In the genomic region with DNA sequence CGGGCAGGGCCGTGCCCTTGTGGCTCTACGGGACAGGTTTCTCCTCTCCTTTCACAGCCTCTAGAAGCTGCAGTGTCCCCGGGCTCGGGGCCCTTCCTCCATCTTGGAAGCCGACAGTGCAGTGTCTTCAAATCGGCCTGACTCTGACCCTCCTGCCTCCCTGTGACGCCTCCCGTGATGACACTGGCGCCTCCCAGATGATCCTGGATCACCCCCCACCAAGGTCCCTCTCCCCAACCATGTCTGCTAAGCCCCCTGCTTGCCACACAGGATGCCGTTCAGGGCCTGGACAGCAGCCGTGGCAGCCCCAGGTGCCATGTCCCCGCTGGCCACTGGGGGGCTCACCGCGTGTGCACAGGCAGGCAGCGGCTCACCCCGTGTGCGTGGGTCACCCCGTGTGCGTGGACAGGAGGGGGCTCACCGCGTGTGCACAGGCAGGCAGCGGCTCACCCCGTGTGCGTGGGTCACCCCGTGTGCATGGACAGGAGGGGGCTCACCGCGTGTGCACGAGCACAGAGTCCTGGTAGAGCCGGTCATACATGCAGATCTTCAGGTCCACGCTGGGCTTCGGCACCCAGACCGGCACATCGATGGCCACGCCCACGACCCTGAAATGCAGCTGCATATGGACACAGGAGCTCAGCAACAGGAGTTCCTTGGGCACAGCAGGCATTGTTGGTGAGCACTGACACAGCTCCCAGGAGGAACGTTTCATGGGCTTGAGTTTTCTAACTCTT, we compare ENCODE assay signal across 1 cellular context.
TF ChIP-seq lines count a peak whose summit lies in the region.

No MANE protein-coding gene starts in this region.

TF ChIP-seq in K562, 482 proteins besides CTCF, POLR2A, EP300 and RAD21 (continued from another document and continues in another):
- TF ChIP-seq ATF4 (CRISPR knock-in tag; IDR thresholded peaks at IDR 0.05), result no peak
- no peak for TF ChIP-seq ZNF277 (CRISPR knock-in tag; IDR thresholded peaks at IDR 0.05; ENCODE audit: borderline replicate concordance)
- no peak for TF ChIP-seq ELF1 (tag; IDR thresholded peaks at IDR 0.05)
- TF ChIP-seq ESRRB (CRISPR knock-in tag; IDR thresholded peaks at IDR 0.05; ENCODE audit: borderline replicate concordance), result no peak
- no peak for TF ChIP-seq ZNF57 (CRISPR knock-in tag; IDR thresholded peaks at IDR 0.05)
- TF ChIP-seq IFI16 (CRISPR knock-in tag; IDR thresholded peaks at IDR 0.05), result no peak
- TF ChIP-seq ZNF274 (IDR thresholded peaks at IDR 0.05; ENCODE audit: borderline replicate concordance, low read depth, low read length), result no peak
- TF ChIP-seq BRCA1 (IDR thresholded peaks at IDR 0.05), result no peak
- no peak for TF ChIP-seq BRCA1 (CRISPR knock-in tag; IDR thresholded peaks at IDR 0.05)
- no peak for TF ChIP-seq HEY1 (CRISPR knock-in tag; IDR thresholded peaks at IDR 0.05; ENCODE audit: borderline replicate concordance)
- TF ChIP-seq ZNF217 (CRISPR knock-in tag; IDR thresholded peaks at IDR 0.05), result no peak
- no peak for TF ChIP-seq GTF2B (IDR thresholded peaks at IDR 0.05; ENCODE audit: extremely low read depth, insufficient read length)
- TF ChIP-seq ZNF232 (CRISPR knock-in tag; IDR thresholded peaks at IDR 0.05), result no peak
- no peak for TF ChIP-seq TCF15 (CRISPR knock-in tag; IDR thresholded peaks at IDR 0.05)
- 0 out of 2 replicates have a peak, but pooled peaks have one; percentile 44 for TF ChIP-seq MTA3 (IDR thresholded peaks at IDR 0.05; ENCODE audit: borderline replicate concordance)
- no peak for TF ChIP-seq TGIF2 (CRISPR knock-in tag; IDR thresholded peaks at IDR 0.05)
- TF ChIP-seq E2F8 (IDR thresholded peaks at IDR 0.05; ENCODE audit: low read depth, partially characterized antibody), result no peak
- no peak for TF ChIP-seq NEUROD1 (IDR thresholded peaks at IDR 0.05; ENCODE audit: borderline replicate concordance, low read depth, low read length, partially characterized antibody)
- TF ChIP-seq PML (IDR thresholded peaks at IDR 0.05; ENCODE audit: low read length), result no peak
- TF ChIP-seq ZNF347 (CRISPR knock-in tag; IDR thresholded peaks at IDR 0.05; ENCODE audit: low read depth), result no peak
- TF ChIP-seq ZNF354B (CRISPR knock-in tag; IDR thresholded peaks at IDR 0.05), result no peak
- peak; percentile 57 for TF ChIP-seq CREM (IDR thresholded peaks at IDR 0.05; ENCODE audit: low read depth)
- TF ChIP-seq HDAC2 (IDR thresholded peaks at IDR 0.05), result no peak
- no peak for TF ChIP-seq HSF4 (CRISPR knock-in tag; IDR thresholded peaks at IDR 0.05; ENCODE audit: borderline replicate concordance)
- TF ChIP-seq NFATC3 (IDR thresholded peaks at IDR 0.05), result no peak
- no peak for TF ChIP-seq TCF7L2 (IDR thresholded peaks at IDR 0.05; ENCODE audit: low read depth, low read length)
- no peak for TF ChIP-seq HOXB6 (CRISPR knock-in tag; IDR thresholded peaks at IDR 0.05; ENCODE audit: borderline replicate concordance)
- TF ChIP-seq ZNF75A (CRISPR knock-in tag; IDR thresholded peaks at IDR 0.05), result no peak
- TF ChIP-seq, protein P1, sequence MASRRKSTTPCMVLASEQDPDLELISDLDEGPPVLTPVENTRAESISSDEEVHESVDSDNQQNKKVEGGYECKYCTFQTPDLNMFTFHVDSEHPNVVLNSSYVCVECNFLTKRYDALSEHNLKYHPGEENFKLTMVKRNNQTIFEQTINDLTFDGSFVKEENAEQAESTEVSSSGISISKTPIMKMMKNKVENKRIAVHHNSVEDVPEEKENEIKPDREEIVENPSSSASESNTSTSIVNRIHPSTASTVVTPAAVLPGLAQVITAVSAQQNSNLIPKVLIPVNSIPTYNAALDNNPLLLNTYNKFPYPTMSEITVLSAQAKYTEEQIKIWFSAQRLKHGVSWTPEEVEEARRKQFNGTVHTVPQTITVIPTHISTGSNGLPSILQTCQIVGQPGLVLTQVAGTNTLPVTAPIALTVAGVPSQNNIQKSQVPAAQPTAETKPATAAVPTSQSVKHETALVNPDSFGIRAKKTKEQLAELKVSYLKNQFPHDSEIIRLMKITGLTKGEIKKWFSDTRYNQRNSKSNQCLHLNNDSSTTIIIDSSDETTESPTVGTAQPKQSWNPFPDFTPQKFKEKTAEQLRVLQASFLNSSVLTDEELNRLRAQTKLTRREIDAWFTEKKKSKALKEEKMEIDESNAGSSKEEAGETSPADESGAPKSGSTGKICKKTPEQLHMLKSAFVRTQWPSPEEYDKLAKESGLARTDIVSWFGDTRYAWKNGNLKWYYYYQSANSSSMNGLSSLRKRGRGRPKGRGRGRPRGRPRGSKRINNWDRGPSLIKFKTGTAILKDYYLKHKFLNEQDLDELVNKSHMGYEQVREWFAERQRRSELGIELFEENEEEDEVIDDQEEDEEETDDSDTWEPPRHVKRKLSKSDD (conservative IDR thresholded peaks at IDR 0.05; ENCODE audit: low read length), result no peak
- no peak for TF ChIP-seq ZFPM2 (CRISPR knock-in tag; IDR thresholded peaks at IDR 0.05)
- no peak for TF ChIP-seq E2F1 (CRISPR knock-in tag; IDR thresholded peaks at IDR 0.05)
- no peak for TF ChIP-seq TEAD4 (IDR thresholded peaks at IDR 0.05; ENCODE audit: low read length)
- 0 out of 2 replicates have a peak, but pooled peaks have one; percentile 27 for TF ChIP-seq TEAD4 (CRISPR knock-in tag; IDR thresholded peaks at IDR 0.05; ENCODE audit: borderline replicate concordance)
- no peak for TF ChIP-seq RBM17 (IDR thresholded peaks at IDR 0.05; ENCODE audit: borderline replicate concordance, low read depth, low read length)
- peak in 1 of 3 experiments; percentile 32 for TF ChIP-seq YY1 (IDR thresholded peaks at IDR 0.05; ENCODE audit: borderline replicate concordance in 1 of 3, control insufficient read depth in 1 of 3, extremely low read depth in 1 of 3, insufficient read depth in 3 of 3, insufficient read length in 1 of 3, insufficient replicate concordance in 2 of 3, low read depth in 1 of 3, low read length in 2 of 3)
- TF ChIP-seq KHSRP (IDR thresholded peaks at IDR 0.05), result no peak
- no peak for TF ChIP-seq MXI1 (IDR thresholded peaks at IDR 0.05; ENCODE audit: low read depth, low read length)
- no peak for TF ChIP-seq MAFF (IDR thresholded peaks at IDR 0.05; ENCODE audit: low read length)
- TF ChIP-seq ZZZ3 (IDR thresholded peaks at IDR 0.05), result no peak
- TF ChIP-seq XRCC3 (IDR thresholded peaks at IDR 0.05), result no peak
- TF ChIP-seq HNRNPH1 (optimal IDR thresholded peaks at IDR 0.05; ENCODE audit: low read depth, low read length), result no peak
- TF ChIP-seq, protein P2, sequence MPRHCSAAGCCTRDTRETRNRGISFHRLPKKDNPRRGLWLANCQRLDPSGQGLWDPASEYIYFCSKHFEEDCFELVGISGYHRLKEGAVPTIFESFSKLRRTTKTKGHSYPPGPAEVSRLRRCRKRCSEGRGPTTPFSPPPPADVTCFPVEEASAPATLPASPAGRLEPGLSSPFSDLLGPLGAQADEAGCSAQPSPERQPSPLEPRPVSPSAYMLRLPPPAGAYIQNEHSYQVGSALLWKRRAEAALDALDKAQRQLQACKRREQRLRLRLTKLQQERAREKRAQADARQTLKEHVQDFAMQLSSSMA (CRISPR knock-in tag; IDR thresholded peaks at IDR 0.05), result no peak
- no peak for TF ChIP-seq KLF16 (IDR thresholded peaks at IDR 0.05)
- no peak for TF ChIP-seq HMGN3 (IDR thresholded peaks at IDR 0.05; ENCODE audit: borderline replicate concordance, extremely low read depth, insufficient read length, low read depth, low read length)
- TF ChIP-seq NONO (IDR thresholded peaks at IDR 0.05; ENCODE audit: low read depth in 2 of 2, low read length in 1 of 2), result no peak
- no peak for TF ChIP-seq RBM15 (IDR thresholded peaks at IDR 0.05; ENCODE audit: insufficient read depth, low read length)
- TF ChIP-seq GTF2F1 (IDR thresholded peaks at IDR 0.05; ENCODE audit: low read depth, low read length), result no peak
- no peak for TF ChIP-seq MED1 (CRISPR knock-in tag; IDR thresholded peaks at IDR 0.05; ENCODE audit: borderline replicate concordance)
- TF ChIP-seq, protein P3, sequence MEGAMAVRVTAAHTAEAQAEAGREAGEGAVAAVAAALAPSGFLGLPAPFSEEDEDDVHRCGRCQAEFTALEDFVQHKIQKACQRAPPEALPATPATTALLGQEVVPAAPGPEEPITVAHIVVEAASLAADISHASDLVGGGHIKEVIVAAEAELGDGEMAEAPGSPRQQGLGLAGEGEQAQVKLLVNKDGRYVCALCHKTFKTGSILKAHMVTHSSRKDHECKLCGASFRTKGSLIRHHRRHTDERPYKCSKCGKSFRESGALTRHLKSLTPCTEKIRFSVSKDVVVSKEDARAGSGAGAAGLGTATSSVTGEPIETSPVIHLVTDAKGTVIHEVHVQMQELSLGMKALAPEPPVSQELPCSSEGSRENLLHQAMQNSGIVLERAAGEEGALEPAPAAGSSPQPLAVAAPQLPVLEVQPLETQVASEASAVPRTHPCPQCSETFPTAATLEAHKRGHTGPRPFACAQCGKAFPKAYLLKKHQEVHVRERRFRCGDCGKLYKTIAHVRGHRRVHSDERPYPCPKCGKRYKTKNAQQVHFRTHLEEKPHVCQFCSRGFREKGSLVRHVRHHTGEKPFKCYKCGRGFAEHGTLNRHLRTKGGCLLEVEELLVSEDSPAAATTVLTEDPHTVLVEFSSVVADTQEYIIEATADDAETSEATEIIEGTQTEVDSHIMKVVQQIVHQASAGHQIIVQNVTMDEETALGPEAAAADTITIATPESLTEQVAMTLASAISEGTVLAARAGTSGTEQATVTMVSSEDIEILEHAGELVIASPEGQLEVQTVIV (CRISPR knock-in tag; IDR thresholded peaks at IDR 0.05; ENCODE audit: borderline replicate concordance), result no peak
- TF ChIP-seq PRPF4 (IDR thresholded peaks at IDR 0.05; ENCODE audit: insufficient read depth, low read depth, low read length, poor library complexity, severe bottlenecking), result no peak
- TF ChIP-seq, protein P4, sequence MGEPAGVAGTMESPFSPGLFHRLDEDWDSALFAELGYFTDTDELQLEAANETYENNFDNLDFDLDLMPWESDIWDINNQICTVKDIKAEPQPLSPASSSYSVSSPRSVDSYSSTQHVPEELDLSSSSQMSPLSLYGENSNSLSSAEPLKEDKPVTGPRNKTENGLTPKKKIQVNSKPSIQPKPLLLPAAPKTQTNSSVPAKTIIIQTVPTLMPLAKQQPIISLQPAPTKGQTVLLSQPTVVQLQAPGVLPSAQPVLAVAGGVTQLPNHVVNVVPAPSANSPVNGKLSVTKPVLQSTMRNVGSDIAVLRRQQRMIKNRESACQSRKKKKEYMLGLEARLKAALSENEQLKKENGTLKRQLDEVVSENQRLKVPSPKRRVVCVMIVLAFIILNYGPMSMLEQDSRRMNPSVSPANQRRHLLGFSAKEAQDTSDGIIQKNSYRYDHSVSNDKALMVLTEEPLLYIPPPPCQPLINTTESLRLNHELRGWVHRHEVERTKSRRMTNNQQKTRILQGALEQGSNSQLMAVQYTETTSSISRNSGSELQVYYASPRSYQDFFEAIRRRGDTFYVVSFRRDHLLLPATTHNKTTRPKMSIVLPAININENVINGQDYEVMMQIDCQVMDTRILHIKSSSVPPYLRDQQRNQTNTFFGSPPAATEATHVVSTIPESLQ (CRISPR knock-in tag; IDR thresholded peaks at IDR 0.05), result no peak
